8 cellular contexts compared by ENCODE assay signal in genomic region chr12:94140556-94140955, GRCh38. TPM values are rescaled to one million over a fixed set of nuclear protein-coding genes. Genes with fewer than 3 reads are reported as not detected.
A peak's percentile ranks its signal among the peaks of the same experiment; 100 is the strongest.
DNase-seq lines count a peak whose midpoint lies in the region; ATAC-seq and TF ChIP-seq lines count a peak whose summit lies in the region.

No MANE protein-coding gene starts in this region.

- H3K27me3 ChIP-seq in CD4-positive, alpha-beta T cell (ENCODE audit: control insufficient read depth, insufficient read depth, low read length): no peaks in the 10 kb centered on the region
- H3K27me3 ChIP-seq in body of pancreas (no peaks in the 10 kb centered on the region), esophagus squamous epithelium (peaks cover 0 to 39% (median 0%) of the 10 kb centered on the region in 4 donors)

- no peaks in the 10 kb centered on the region for H3K9me3 ChIP-seq in CD4-positive, alpha-beta T cell (ENCODE audit: control insufficient read depth, low read length)
- H3K9me3 ChIP-seq in body of pancreas (no peaks in the 10 kb centered on the region), esophagus squamous epithelium (no peaks in the 10 kb centered on the region)

- no peak overlapping the region for H3K4me3 ChIP-seq in epithelial cell of esophagus (ENCODE audit: low read length)
- no peak overlapping the region for H3K4me3 ChIP-seq in body of pancreas
- H3K4me3 ChIP-seq in esophagus squamous epithelium: no peak overlapping the region

- intact Hi-C loops in CD4-positive, alpha-beta T cell (cut with DNase I, micrococcal nuclease): loop anchor here in 1 of 2 experiments (10.0 kb wide), 1 partner anchor 1404 kb away; no protein-coding TSS in a partner anchor
- intact Hi-C loops in activated CD4-positive, alpha-beta T cell treated with anti-CD3 and anti-CD28 coated beads for 36 hours (cut with DNase I, micrococcal nuclease): loop anchor here (1.0 to 10.0 kb wide), 4 partner anchors 164 to 844 kb away; no protein-coding TSS in a partner anchor
- intact Hi-C loops in body of pancreas (cut with DNase I) (no loop called here), esophagus squamous epithelium (cut with DNase I) (no loop called here)

- no peak overlapping the region for H3K27ac Mint-ChIP-seq in CD4-positive, alpha-beta T cell
- no peak overlapping the region for H3K27ac Mint-ChIP-seq in activated CD4-positive, alpha-beta T cell treated with anti-CD3 and anti-CD28 coated beads for 36 hours

- POLR2A ChIA-PET in CD4-positive, alpha-beta T cell (lab: Charles Lee): no interaction called here
- POLR2A ChIA-PET in activated CD4-positive, alpha-beta T cell treated with anti-CD3 and anti-CD28 coated beads for 36 hours (lab: Charles Lee): no interaction called here

- no peaks in the 10 kb centered on the region for H3K36me3 ChIP-seq in body of pancreas (replicated peaks in 1 of 2; ENCODE audit: insufficient read depth in 1 of 2, low read depth in 2 of 2)
- H3K36me3 ChIP-seq in esophagus squamous epithelium: no peaks in the 10 kb centered on the region

- ATAC-seq in CD4-positive, alpha-beta T cell (ENCODE audit: poor library complexity): peak; percentile 37
- ATAC-seq in HG02610 (IDR thresholded peaks at IDR 0.05; ENCODE audit: unreplicated experiment) (peak; percentile 42), body of pancreas (no peak)
- ATAC-seq in activated CD4-positive, alpha-beta T cell treated with anti-CD3 and anti-CD28 coated beads for 36 hours: peak; percentile 81

- TF ChIP-seq POLR2A in body of pancreas (IDR thresholded peaks at IDR 0.05) (no peak), esophagus squamous epithelium (IDR thresholded peaks at IDR 0.05) (no peak)

- no peaks in the 10 kb centered on the region for H3K4me1 Mint-ChIP-seq in CD4-positive, alpha-beta T cell (ENCODE audit: low read depth)
- H3K4me1 Mint-ChIP-seq in activated CD4-positive, alpha-beta T cell treated with anti-CD3 and anti-CD28 coated beads for 36 hours: no peaks in the 10 kb centered on the region

- no peaks in the 10 kb centered on the region for H3K36me3 Mint-ChIP-seq in CD4-positive, alpha-beta T cell (ENCODE audit: low read depth)
- H3K36me3 Mint-ChIP-seq in activated CD4-positive, alpha-beta T cell treated with anti-CD3 and anti-CD28 coated beads for 36 hours (ENCODE audit: low read depth): no peaks in the 10 kb centered on the region

- no peaks in the 10 kb centered on the region for H3K27me3 Mint-ChIP-seq in CD4-positive, alpha-beta T cell
- no peaks in the 10 kb centered on the region for H3K27me3 Mint-ChIP-seq in activated CD4-positive, alpha-beta T cell treated with anti-CD3 and anti-CD28 coated beads for 36 hours

- no peak overlapping the region for H3K27ac ChIP-seq in CD4-positive, alpha-beta T cell (ENCODE audit: low read depth, low read length)
- H3K27ac ChIP-seq in body of pancreas (no peak overlapping the region), esophagus squamous epithelium (no peak overlapping the region)

- peak; percentile 34 for TF ChIP-seq CTCF in CD4-positive, alpha-beta T cell (IDR thresholded peaks at IDR 0.05)
- TF ChIP-seq CTCF in epithelial cell of esophagus (IDR thresholded peaks at IDR 0.05; ENCODE audit: insufficient read depth, low read depth, low read length, missing control alignments) (peak; percentile 21), body of pancreas (IDR thresholded peaks at IDR 0.05) (peak in 1 of 7 experiments; percentile 12), esophagus squamous epithelium (IDR thresholded peaks at IDR 0.05) (peak in 2 of 6 experiments; percentile 5 to 31)

- CTCF ChIA-PET in CD4-positive, alpha-beta T cell (lab: Charles Lee): interaction anchor here (1.0 kb wide), 1 partner anchor 12 kb away, joined by 3 read pairs; no protein-coding TSS in a partner anchor
- CTCF ChIA-PET in activated CD4-positive, alpha-beta T cell treated with anti-CD3 and anti-CD28 coated beads for 36 hours (lab: Charles Lee): interaction anchor here (0.5 to 1.3 kb wide), 3 partner anchors 12 to 150 kb away, joined by 3 read pairs; no protein-coding TSS in a partner anchor

- no peaks in the 10 kb centered on the region for H3K9me3 Mint-ChIP-seq in CD4-positive, alpha-beta T cell
- no peaks in the 10 kb centered on the region for H3K9me3 Mint-ChIP-seq in activated CD4-positive, alpha-beta T cell treated with anti-CD3 and anti-CD28 coated beads for 36 hours (ENCODE audit: low read depth)

- 84 to 87% methylated on average over 13 of the region's 13 CpGs for WGBS in body of pancreas, 2 donors
- 90 to 96% methylated on average over 9 to 13 of the region's 13 CpGs for WGBS in esophagus squamous epithelium, 2 donors

- no peak overlapping the region for H3K4me3 Mint-ChIP-seq in CD4-positive, alpha-beta T cell
- no peak overlapping the region for H3K4me3 Mint-ChIP-seq in activated CD4-positive, alpha-beta T cell treated with anti-CD3 and anti-CD28 coated beads for 36 hours

- no peaks in the 10 kb centered on the region for H3K4me1 ChIP-seq in body of pancreas
- H3K4me1 ChIP-seq in esophagus squamous epithelium: no peaks in the 10 kb centered on the region

- DNase-seq in CD4-positive, alpha-beta T cell: peak in 8 of 10 experiments; percentile 15 to 49 (median 34)
- peak; percentile 79 for DNase-seq in activated CD4-positive, alpha-beta T cell treated with anti-CD3 and anti-CD28 coated beads for 36 hours
- DNase-seq in epithelial cell of esophagus (ENCODE audit: low read depth): no peak
- DNase-seq in stimulated activated CD8-positive, alpha-beta memory T cell treated with anti-CD3 and anti-CD28 coated beads, Interleukin-2, amount 100 ng/mL, for 48 hours (ENCODE audit: low read depth in 2 of 2): peak; percentile 38
- DNase-seq in body of pancreas: no peak
- no peak for DNase-seq in GF-D8 (lab: John Stamatoyannopoulos, UW)
- no peak for DNase-seq in esophagus squamous epithelium (lab: John Stamatoyannopoulos, UW)

RNA-seq across cellular contexts. Expression of gene PLXNC1, which starts 7.8 kb away (rescaled TPM):
- 1 to 10 TPM; 5.2 to 5.3 TPM for total RNA-seq in CD4-positive, alpha-beta T cell
- 1 to 10 TPM; 5.3 TPM for total RNA-seq in activated CD4-positive, alpha-beta T cell treated with anti-CD3 and anti-CD28 coated beads for 36 hours
- total RNA-seq in body of pancreas (1 to 10 TPM; 3.9 to 4.9 TPM), esophagus squamous epithelium (1 to 10 TPM; 1.0 to 6.7 (median 2.6) TPM)

Comparison
In these comparisons a context has a peak if more than half of its experiments do, and no peak if none do; other contexts are left out.
1. DNase-seq: peak in CD4-positive, alpha-beta T cell (8 of 10), activated CD4-positive, alpha-beta T cell treated with anti-CD3 and anti-CD28 coated beads for 36 hours (single experiment) and stimulated activated CD8-positive, alpha-beta memory T cell treated with anti-CD3 and anti-CD28 coated beads, Interleukin-2, amount 100 ng/mL, for 48 hours (2 of 2); none in epithelial cell of esophagus (single experiment), body of pancreas (0 of 4), GF-D8 (single experiment) and esophagus squamous epithelium (single experiment).
2. intact Hi-C loops: an anchor here in activated CD4-positive, alpha-beta T cell treated with anti-CD3 and anti-CD28 coated beads for 36 hours (1.0 to 10.0 kb wide); none called in body of pancreas and esophagus squamous epithelium.